In the genomic region with DNA sequence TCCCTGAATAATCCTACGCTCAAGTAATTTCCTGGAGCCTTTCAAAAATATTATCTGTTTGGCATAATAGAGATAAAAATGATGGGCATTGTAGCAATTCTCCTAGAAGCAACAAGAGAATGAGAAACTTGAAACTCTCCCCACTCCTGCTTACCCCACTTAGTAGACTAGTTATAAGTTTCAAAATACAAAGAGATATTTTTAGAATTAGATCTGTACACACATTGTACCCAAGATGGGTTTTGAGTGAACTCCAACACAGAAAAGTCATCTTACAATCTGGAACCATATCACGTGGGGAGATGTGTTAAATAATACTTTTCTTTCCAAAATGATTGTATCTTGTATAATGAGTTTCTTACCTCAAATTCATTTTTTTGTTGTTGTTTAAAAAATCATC, we compare ENCODE assay signal across 23 cellular contexts.
"Had no signal": no experiment of that assay in that cellular context is flagged by ENCODE, and none has a peak within 500 bp of the region (broad histone marks: within the 10 kb centered on the region; RNA-seq: fewer than 3 reads in every experiment).

No MANE protein-coding gene starts in this region.

- H3K79me2 ChIP-seq: hepatocyte had no signal

- H3K4me1 ChIP-seq: colonic mucosa, foreskin keratinocyte, left lung had no signal

- H3K27me3 ChIP-seq: colonic mucosa, dorsolateral prefrontal cortex, esophagus muscularis mucosa, gastroesophageal sphincter, heart left ventricle, hepatocyte, left lung had no signal

- H3K4me2 ChIP-seq: hepatocyte had no signal

- H2AFZ ChIP-seq: hepatocyte had no signal

- H3K27ac ChIP-seq: colonic mucosa, dorsolateral prefrontal cortex, esophagus muscularis mucosa, foreskin keratinocyte, gastroesophageal sphincter, heart left ventricle, hepatocyte, left lung, lower lobe of right lung had no signal

- H3K36me3 ChIP-seq: colonic mucosa, esophagus muscularis mucosa, gastroesophageal sphincter, heart left ventricle, left lung, lower lobe of right lung had no signal

- ATAC-seq: foreskin keratinocyte, gastroesophageal sphincter, heart left ventricle, left cardiac atrium, left lung, left ventricle myocardium superior, lower lobe of right lung, mucosa of descending colon had no signal

- FAIRE-seq: endothelial cell of umbilical vein, frontal cortex, keratinocyte had no signal

- H3K4me3 ChIP-seq: colonic mucosa, dorsolateral prefrontal cortex, esophagus muscularis mucosa, gastroesophageal sphincter, heart left ventricle, hepatocyte, left lung, lower lobe of right lung, mucosa of descending colon had no signal

- H3K9me3 ChIP-seq: colonic mucosa, esophagus muscularis mucosa, gastroesophageal sphincter, heart left ventricle, left lung, lower lobe of right lung, mucosa of descending colon had no signal

- DNase-seq: colonic mucosa; cortex of kidney; dermis blood vessel endothelial cell; dorsolateral prefrontal cortex; effector CD4-positive, alpha-beta T cell; effector memory CD4-positive, alpha-beta T cell; foreskin keratinocyte; heart left ventricle; hypothalamus; immature natural killer cell; left cardiac atrium; left lung; left ventricle myocardium superior; lower lobe of right lung; mesenchymal stem cell; mucosa of descending colon; naive B cell had no signal
